In genomic region chr15:73305331-73306211, GRCh38 we compare ENCODE assay signal across 8 cellular contexts.
A peak's percentile ranks its signal among the peaks of the same experiment; 100 is the strongest.
DNase-seq lines count a peak whose midpoint lies in the region; ATAC-seq, FAIRE-seq and TF ChIP-seq lines count a peak whose summit lies in the region.

No MANE protein-coding gene starts in this region.

- no peak overlapping the region for H4K91ac ChIP-seq in H1 (replicated peaks; ENCODE audit: insufficient read length, low read length)

- peak; percentile 94 for TF ChIP-seq RAD21 in H1 (IDR thresholded peaks at IDR 0.05 in 1 of 2, conservative IDR thresholded peaks at IDR 0.05 in 1 of 2; ENCODE audit: low read depth in 2 of 2, low read length in 2 of 2)

- POLR2A ChIA-PET in H1 (lab: Charles Lee; ENCODE audit: partially characterized antibody), result interaction anchor here (0.6 to 1.0 kb wide), 2 partner anchors 193 to 374 kb away, joined by 3 read pairs; no protein-coding TSS in a partner anchor

- no peaks in the 10 kb centered on the region for H3K9me2 ChIP-seq in Loucy (replicated peaks; ENCODE audit: low read depth, low read length)

- WGBS in H1 (ENCODE audit: extremely low coverage in 1 of 2, insufficient coverage in 1 of 2, insufficient read length in 1 of 2, insufficient replicate concordance in 2 of 2, low coverage in 1 of 2, low lambda C conversion rate in 2 of 2, missing lambda C conversion rate in 1 of 2), 2 experiments, result 78% methylated on average over 12 of the region's 12 CpGs; no CpG with 5 or more reads in 1 of the 2 experiments

- intact Hi-C loops in mucosa of descending colon (cut with DNase I, micrococcal nuclease), result no loop called here

- no peak overlapping the region for H3K4me2 ChIP-seq in Loucy (ENCODE audit: low read depth, low read length, poor library complexity, severe bottlenecking)
- no peak overlapping the region for H3K4me2 ChIP-seq in H1 (ENCODE audit: insufficient read depth in 1 of 2, low read depth in 2 of 2, low read length in 2 of 2)

- no peak overlapping the region for H3K4ac ChIP-seq in H1 (replicated peaks; ENCODE audit: insufficient read length, low read depth, low read length)

- no peak overlapping the region for H3K56ac ChIP-seq in H1 (replicated peaks; ENCODE audit: insufficient read length, low read depth, low read length)

- H3K4me1 ChIP-seq in Loucy (ENCODE audit: insufficient read depth, low read length, poor library complexity, severe bottlenecking), result no peaks in the 10 kb centered on the region
- peaks cover 0 to 4% (median 0%) of the 10 kb centered on the region in 4 experiments; a peak in 1 of 7 replicates for H3K4me1 ChIP-seq in H1 (replicated peaks in 1 of 4; ENCODE audit: control insufficient read depth in 3 of 4, insufficient read depth in 4 of 4, low read length in 3 of 4)
- H3K4me1 ChIP-seq in mucosa of descending colon (ENCODE audit: low read depth), result no peaks in the 10 kb centered on the region

- DNase-seq in SIG-M5 treated with dmso at 0.1 percent for 504 hours (lab: John Stamatoyannopoulos, UW; ENCODE audit: unreplicated experiment) (peak; percentile 79), SIG-M5 (lab: John Stamatoyannopoulos, UW) (no peak), OCI-M1 (lab: John Stamatoyannopoulos, UW) (peak; percentile 35), H1 (ENCODE audit: low read depth in 1 of 2, low spot score in 2 of 2) (peak; percentile 39 to 71), mucosa of descending colon (peak in 1 of 3 donors; percentile 56)
- DNase-seq in effector CD8-positive, alpha-beta T cell (lab: John Stamatoyannopoulos, UW), result no peak

- no peak overlapping the region for H3K4me3 ChIP-seq in Loucy (ENCODE audit: low read length, poor library complexity, severe bottlenecking)
- no peak overlapping the region for H3K4me3 ChIP-seq in H1 (ENCODE audit: extremely low read depth in 1 of 4, insufficient read depth in 2 of 4, low read depth in 3 of 4, low read length in 4 of 4)
- H3K4me3 ChIP-seq in mucosa of descending colon, result no peak overlapping the region

- TF ChIP-seq CTCF in Loucy (conservative IDR thresholded peaks at IDR 0.05; ENCODE audit: low read length) (peak; percentile 83), H1 (IDR thresholded peaks at IDR 0.05; ENCODE audit: control extremely low read depth in 1 of 3, insufficient read depth in 1 of 3, low read depth in 1 of 3, low read length in 3 of 3) (peak; percentile 76 to 92 (median 81)), mucosa of descending colon (IDR thresholded peaks at IDR 0.05) (no peak)

- no peak for TF ChIP-seq POLR2A in H1 (IDR thresholded peaks at IDR 0.05; ENCODE audit: control extremely low read depth in 1 of 2, low read depth in 2 of 2, low read length in 2 of 2)

- no peaks in the 10 kb centered on the region for H3K9me3 ChIP-seq in Loucy (ENCODE audit: insufficient read depth, low read depth, low read length)
- no peaks in the 10 kb centered on the region for H3K9me3 ChIP-seq in H1 (ENCODE audit: insufficient read depth in 2 of 2, low read depth in 1 of 2, low read length in 1 of 2)
- H3K9me3 ChIP-seq in mucosa of descending colon, result no peaks in the 10 kb centered on the region

- H3F3A ChIP-seq in Loucy (ENCODE audit: low read depth), result no peaks in the 10 kb centered on the region

- no peaks in the 10 kb centered on the region for H3K36me3 ChIP-seq in Loucy (ENCODE audit: insufficient read depth, low read length)
- peaks cover 6 to 32% (median 11%) of the 10 kb centered on the region in 4 experiments; a peak in 6 of 8 replicates for H3K36me3 ChIP-seq in H1 (ENCODE audit: control insufficient read depth in 2 of 4, insufficient read depth in 4 of 4, low read length in 3 of 4)
- peaks cover 3% of the 10 kb centered on the region for H3K36me3 ChIP-seq in mucosa of descending colon (ENCODE audit: low read depth)

- no peak overlapping the region for H3K27ac ChIP-seq in H1 (ENCODE audit: low read depth, low read length)

- H3K9ac ChIP-seq in Loucy (ENCODE audit: low read depth, low read length, poor library complexity, severe bottlenecking) (no peak overlapping the region), H1 (replicated peaks in 1 of 4; ENCODE audit: extremely low read depth in 1 of 4, low read depth in 3 of 4, low read length in 3 of 4) (no peak overlapping the region)

- no peak overlapping the region for H3K18ac ChIP-seq in H1 (ENCODE audit: extremely low read depth, low read length)

- peak; percentile 84 for ATAC-seq in mucosa of descending colon
- no peak for ATAC-seq in GM19463 (IDR thresholded peaks at IDR 0.05; ENCODE audit: unreplicated experiment)

- CTCF ChIA-PET in H1 (lab: Charles Lee; ENCODE audit: partially characterized antibody), result interaction anchor here (0.6 to 1.6 kb wide), 44 partner anchors 8 to 510 kb away, joined by 3 to 10 read pairs (median 4); no protein-coding TSS in a partner anchor

- H3K79me2 ChIP-seq in Loucy (ENCODE audit: insufficient read depth, low read length) (no peaks in the 10 kb centered on the region), H1 (ENCODE audit: control insufficient read depth in 1 of 2, insufficient read depth in 2 of 2, low read length in 2 of 2) (no peaks in the 10 kb centered on the region)

- H2AFZ ChIP-seq in Loucy (ENCODE audit: low read length) (no peak overlapping the region), H1 (ENCODE audit: low read length) (no peak overlapping the region)

- no peak overlapping the region for H3K23ac ChIP-seq in H1 (ENCODE audit: insufficient read length)

- H3K79me1 ChIP-seq in H1 (ENCODE audit: low read depth, low read length), result no peaks in the 10 kb centered on the region

- H3K14ac ChIP-seq in H1 (ENCODE audit: insufficient read length), result no peak overlapping the region

- FAIRE-seq in H1 (lab: Jason Lieb, UNC), result peak; percentile 78

- TF ChIP-seq EP300 in H1 (IDR thresholded peaks at IDR 0.05; ENCODE audit: borderline replicate concordance in 1 of 2, low read depth in 2 of 2, low read length in 2 of 2), result no peak

- H4K5ac ChIP-seq in H1 (ENCODE audit: insufficient read length, low read depth, low read length), result no peak overlapping the region

- H2AK5ac ChIP-seq in H1 (ENCODE audit: low read depth, low read length), result no peak overlapping the region

- peak overlapping the region; percentile 2; the same call in 1 of the 2 replicates for H2BK15ac ChIP-seq in H1 (ENCODE audit: low read length)

- H3K27me3 ChIP-seq in Loucy (ENCODE audit: insufficient read depth, low read length, poor library complexity, severe bottlenecking) (no peaks in the 10 kb centered on the region), H1 (replicated peaks in 1 of 4; ENCODE audit: control insufficient read depth in 3 of 4, extremely low read depth in 1 of 4, insufficient read depth in 3 of 4, low read length in 3 of 4) (no peaks in the 10 kb centered on the region)

- H2BK20ac ChIP-seq in H1 (ENCODE audit: low read length), result no peak overlapping the region

- no peaks in the 10 kb centered on the region for H3K23me2 ChIP-seq in H1 (ENCODE audit: low read depth, low read length)

- H2BK5ac ChIP-seq in H1 (ENCODE audit: low read depth, low read length), result no peak overlapping the region

- no peaks in the 10 kb centered on the region for H4K20me1 ChIP-seq in Loucy (ENCODE audit: insufficient read depth, low read length, poor library complexity, severe bottlenecking)
- peaks cover 0 to 3% of the 10 kb centered on the region in 2 experiments for H4K20me1 ChIP-seq in H1 (replicated peaks in 1 of 2; ENCODE audit: control insufficient read depth in 1 of 2, insufficient read depth in 2 of 2, low read length in 2 of 2)

- no peak overlapping the region for H2BK12ac ChIP-seq in H1 (ENCODE audit: low read depth, low read length)

- H4K8ac ChIP-seq in H1 (ENCODE audit: extremely low read depth, insufficient read depth, low read length), result no peak overlapping the region

- no peak overlapping the region for H2BK120ac ChIP-seq in H1 (replicated peaks; ENCODE audit: low read depth, low read length)

TF ChIP-seq in H1, 55 proteins besides CTCF, POLR2A, EP300 and RAD21:
- no peak for TF ChIP-seq BACH1 (IDR thresholded peaks at IDR 0.05; ENCODE audit: low read length)

Comparison
In these comparisons a context has a peak if more than half of its experiments do, and no peak if none do; other contexts are left out.
1. DNase-seq: peak in SIG-M5 treated with dmso at 0.1 percent for 504 hours (single experiment), OCI-M1 (single experiment) and H1 (2 of 2); none in SIG-M5 (single experiment) and effector CD8-positive, alpha-beta T cell (single experiment).